8 cellular contexts compared by ENCODE assay signal in the genomic region with DNA sequence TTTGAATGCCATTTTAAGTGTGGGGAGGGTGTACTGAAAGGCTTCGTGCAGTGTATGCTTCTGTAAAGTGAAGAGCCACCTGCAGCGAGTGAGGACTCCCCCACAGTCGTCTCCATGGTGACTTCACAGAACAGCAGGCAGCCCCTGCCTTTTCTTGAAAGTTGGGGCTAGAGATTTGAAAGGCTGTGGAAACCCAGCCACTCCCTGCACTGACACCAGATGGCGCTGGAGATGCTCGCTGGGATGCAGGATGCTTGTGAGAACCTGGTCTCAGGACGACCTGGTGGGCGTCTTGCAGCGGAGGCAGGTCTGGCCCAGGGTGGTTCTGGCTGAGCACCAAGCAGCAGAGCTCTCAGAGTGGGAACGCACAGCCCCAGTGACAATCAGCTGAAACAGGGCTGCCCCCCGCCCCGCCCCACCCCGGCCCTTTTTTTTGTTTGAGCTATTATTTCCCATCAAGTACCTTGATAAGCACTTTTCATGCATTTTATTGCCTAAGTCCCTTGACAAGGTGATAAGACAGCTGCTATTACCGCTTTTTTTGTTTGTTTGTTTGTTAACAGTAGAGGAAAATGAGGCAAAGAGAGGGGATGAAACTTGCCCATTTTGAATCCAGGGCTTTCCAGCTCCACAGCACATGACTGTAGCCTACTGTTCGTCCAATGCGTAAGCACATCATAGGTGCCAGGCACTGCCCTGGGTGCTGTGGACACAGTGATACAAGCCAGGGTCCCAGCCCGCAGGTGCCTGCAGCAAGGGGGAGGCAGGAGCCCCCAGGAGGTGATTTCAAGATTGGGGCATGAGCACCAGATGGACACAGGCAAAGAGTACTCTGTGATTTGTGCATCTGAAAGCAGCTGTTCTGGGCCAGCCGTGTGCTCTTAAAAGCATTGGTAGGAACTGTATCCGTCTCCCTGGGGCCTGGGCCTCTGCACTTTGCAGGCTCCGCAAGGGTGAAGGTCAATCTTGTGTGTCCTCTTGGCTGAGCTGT.
DNase-seq lines count a peak whose midpoint lies in the region; ATAC-seq and TF ChIP-seq lines count a peak whose summit lies in the region.

No MANE protein-coding gene starts in this region.

- 36 to 41% methylated on average over 19 of the region's 19 CpGs for WGBS in lung, 2 donors
- 44 to 45% methylated on average over 17 to 19 of the region's 19 CpGs for WGBS in testis, 2 donors

- intact Hi-C loops in dorsolateral prefrontal cortex (cut with DNase I) (loop anchor here in 1 of 2 donors (5.0 kb wide), 2 partner anchors 64 to 154 kb away; no protein-coding TSS in a partner anchor), testis (cut with DNase I; ENCODE audit: low total_unique reads) (no loop called here)

- no peak for TF ChIP-seq POLR2A in testis (IDR thresholded peaks at IDR 0.05)

- DNase-seq in activated T-cell treated with anti-CD3 and anti-CD28 coated beads for 1 hour (ENCODE audit: low read depth) (peak; percentile 5), activated T-cell treated with anti-CD3 and anti-CD28 coated beads for 4 hours (no peak), LHCN-M2 (ENCODE audit: low read depth) (peak; percentile 23), SHP77 (lab: John Stamatoyannopoulos, UW) (peak; percentile 65 to 74), dorsolateral prefrontal cortex (peak; percentile 61 to 82 (median 78)), lung (ENCODE audit: low spot score) (no peak), testis (peak; percentile 75)

- no peak for ATAC-seq in lung (ENCODE audit: insufficient read depth, low FRiP score)
- ATAC-seq in GM21576 (IDR thresholded peaks at IDR 0.05; ENCODE audit: unreplicated experiment), result no peak

- H3K27ac ChIP-seq in dorsolateral prefrontal cortex (peak overlapping the region in 19 of 59 donors; percentile 5 to 46 (median 31)), lung (ENCODE audit: low read depth in 1 of 2, low read length in 1 of 2) (no peak overlapping the region), testis (no peak overlapping the region)

- no peak overlapping the region for H3K4me3 ChIP-seq in dorsolateral prefrontal cortex
- no peak overlapping the region for H3K4me3 ChIP-seq in lung
- no peak overlapping the region for H3K4me3 ChIP-seq in testis

- no peaks in the 10 kb centered on the region for H3K27me3 ChIP-seq in dorsolateral prefrontal cortex
- no peaks in the 10 kb centered on the region for H3K27me3 ChIP-seq in lung (ENCODE audit: control insufficient read depth, insufficient read depth)
- H3K27me3 ChIP-seq in testis, result no peaks in the 10 kb centered on the region

- no peaks in the 10 kb centered on the region for H3K4me1 ChIP-seq in lung (ENCODE audit: control insufficient read depth in 2 of 2, insufficient read depth in 2 of 2, low read length in 2 of 2)
- no peaks in the 10 kb centered on the region for H3K4me1 ChIP-seq in testis

- TF ChIP-seq CTCF in dorsolateral prefrontal cortex (IDR thresholded peaks at IDR 0.05 in 54 of 56, conservative IDR thresholded peaks at IDR 0.05 in 2 of 56; ENCODE audit: low read depth in 1 of 56, partially characterized antibody in 56 of 56) (peak; percentile 67 to 96 (median 86)), lung (IDR thresholded peaks at IDR 0.05; ENCODE audit: control extremely low read depth, extremely low read depth) (peak; percentile 32), testis (IDR thresholded peaks at IDR 0.05) (peak; percentile 54 to 87 (median 65))

- H3K9me3 ChIP-seq in lung (ENCODE audit: control insufficient read depth in 2 of 2, insufficient read depth in 1 of 2, low read length in 1 of 2) (no peaks in the 10 kb centered on the region), testis (no peaks in the 10 kb centered on the region)

- H3K36me3 ChIP-seq in lung (ENCODE audit: control insufficient read depth in 2 of 2, insufficient read depth in 2 of 2, low read length in 2 of 2), result no peaks in the 10 kb centered on the region
- no peaks in the 10 kb centered on the region for H3K36me3 ChIP-seq in testis (ENCODE audit: low read depth, missing control alignments)

Comparison
In these comparisons a context has a peak if more than half of its experiments do, and no peak if none do; other contexts are left out.
1. DNase-seq: peak in activated T-cell treated with anti-CD3 and anti-CD28 coated beads for 1 hour (single experiment), LHCN-M2 (single experiment), SHP77 (2 of 2), dorsolateral prefrontal cortex (10 of 10) and testis (single experiment); none in activated T-cell treated with anti-CD3 and anti-CD28 coated beads for 4 hours (single experiment) and lung (single experiment).
2. CTCF ChIP-seq: peak in every context shown above with its lines; median percentile 86 in dorsolateral prefrontal cortex; 65 in testis; 32 in lung.